In genomic region chr3:69084668-69085542, GRCh38 we compare ENCODE assay signal across 1 cellular context.
A peak's percentile ranks its signal among the peaks of the same experiment; 100 is the strongest.
TF ChIP-seq lines count a peak whose summit lies in the region.

Gene ARL6IP5 (plus strand): TSS chr3:69084937. CDS start chr3:69085048, 111 bp downstream.

TF ChIP-seq in K562, 482 proteins besides CTCF, POLR2A, EP300 and RAD21 (continued from another document and continues in another):
- TF ChIP-seq AFF4 (CRISPR knock-in tag; IDR thresholded peaks at IDR 0.05) = peak; percentile 62; the same call in 1 of the 2 replicates
- no peak for TF ChIP-seq ZNF146 (CRISPR knock-in tag; IDR thresholded peaks at IDR 0.05; ENCODE audit: unreplicated experiment)
- no peak for TF ChIP-seq MLX (CRISPR knock-in tag; conservative IDR thresholded peaks at IDR 0.05)
- TF ChIP-seq MCM7 (IDR thresholded peaks at IDR 0.05) = no peak
- TF ChIP-seq USF1 (CRISPR knock-in tag; IDR thresholded peaks at IDR 0.05) = no peak
- TF ChIP-seq CC2D1A (IDR thresholded peaks at IDR 0.05) = no peak
- no peak for TF ChIP-seq DIDO1 (tag; IDR thresholded peaks at IDR 0.05; ENCODE audit: low read depth)
- TF ChIP-seq ARHGAP35 (IDR thresholded peaks at IDR 0.05; ENCODE audit: partially characterized antibody) = no peak
- peak; percentile 19; the same call in 1 of the 2 replicates for TF ChIP-seq CTBP1 (IDR thresholded peaks at IDR 0.05; ENCODE audit: borderline replicate concordance)
- TF ChIP-seq HDAC3 (IDR thresholded peaks at IDR 0.05; ENCODE audit: borderline replicate concordance, partially characterized antibody) = no peak
- no peak for TF ChIP-seq PTTG1 (tag; IDR thresholded peaks at IDR 0.05; ENCODE audit: low read depth)
- TF ChIP-seq NUFIP1 (IDR thresholded peaks at IDR 0.05; ENCODE audit: partially characterized antibody) = no peak
- TF ChIP-seq ELK1 (CRISPR knock-in tag; IDR thresholded peaks at IDR 0.05) = no peak
- no peak for TF ChIP-seq EGR1 (conservative IDR thresholded peaks at IDR 0.05)
- peak; percentile 66 for TF ChIP-seq MEIS2 (IDR thresholded peaks at IDR 0.05; ENCODE audit: partially characterized antibody)
- TF ChIP-seq POLR2H (tag; IDR thresholded peaks at IDR 0.05; ENCODE audit: low read depth) = peak; percentile 70; the same call in 1 of the 2 replicates
- no peak for TF ChIP-seq GATAD2A (IDR thresholded peaks at IDR 0.05)
- TF ChIP-seq HBP1 (CRISPR knock-in tag; IDR thresholded peaks at IDR 0.05) = no peak
- no peak for TF ChIP-seq ZHX1 (conservative IDR thresholded peaks at IDR 0.05; ENCODE audit: low read length)
- no peak for TF ChIP-seq CCNT2 (IDR thresholded peaks at IDR 0.05; ENCODE audit: borderline replicate concordance, extremely low read depth, insufficient read length, low read depth, low read length)
- TF ChIP-seq ZNF639 (CRISPR knock-in tag; conservative IDR thresholded peaks at IDR 0.05 in 1 of 2, IDR thresholded peaks at IDR 0.05 in 1 of 2) = no peak
- no peak for TF ChIP-seq STAT6 (CRISPR knock-in tag; IDR thresholded peaks at IDR 0.05)
- no peak for TF ChIP-seq CHD7 (IDR thresholded peaks at IDR 0.05; ENCODE audit: low read depth, low read length)
- TF ChIP-seq NCOA2 (IDR thresholded peaks at IDR 0.05; ENCODE audit: partially characterized antibody in 2 of 2) = no peak
